ENCODE assay signal across 37 cellular contexts in genomic region chr7:25469669-25470068, GRCh38.
"Had no signal": no experiment of that assay in that cellular context is flagged by ENCODE, and none has a peak within 500 bp of the region (broad histone marks: within the 10 kb centered on the region; RNA-seq: fewer than 3 reads in every experiment).

No MANE protein-coding gene starts in this region.

- DNase-seq: activated B cell treated with CpG ODN at 0.5 μM for 24 hours; activated CD4-positive, alpha-beta memory T cell treated with anti-CD3 and anti-CD28 coated beads for 36 hours; activated CD4-positive, alpha-beta T cell treated with anti-CD3 and anti-CD28 coated beads for 4 hours; activated CD4-positive, alpha-beta T cell treated with anti-CD3 and anti-CD28 coated beads, Interleukin-2, amount 10 ng/mL, durations not matched to agents 24 days and 14 days; activated CD4-positive, alpha-beta T cell treated with anti-CD3 and anti-CD28 coated beads, Interleukin-2, amount 50 U/mL, for 1 hour; activated CD4-positive, alpha-beta T cell treated with anti-CD3 and anti-CD28 coated beads, Interleukin-2, amount 50 U/mL, for 4 hours; activated CD4-positive, CD25-positive, alpha-beta regulatory T cell treated with anti-CD3 and anti-CD28 coated beads, Interleukin-2, amount 50 U/mL, for 72 hours; activated CD8-positive, alpha-beta memory T cell treated with anti-CD3 and anti-CD28 coated beads, Interleukin-2, amount 50 U/mL, for 4 hours; activated CD8-positive, alpha-beta T cell treated with anti-CD3 and anti-CD28 coated beads for 36 hours; activated effector memory CD4-positive, alpha-beta T cell treated with anti-CD3 and anti-CD28 coated beads, Interleukin-2, amount 50 U/mL, for 16 hours; activated gamma-delta T cell treated with Interleukin-2 at 50 U/mL for 16 hours; activated naive CD4-positive, alpha-beta T cell; activated naive CD4-positive, alpha-beta T cell treated with anti-CD3 and anti-CD28 coated beads for 36 hours; activated naive CD4-positive, alpha-beta T cell treated with anti-CD3 and anti-CD28 coated beads, Interleukin-2, amount 50 U/mL, for 16 hours; activated naive CD8-positive, alpha-beta T cell treated with anti-CD3 and anti-CD28 coated beads for 36 hours; activated T-cell treated with anti-CD3 and anti-CD28 coated beads for 4 hours; activated T-cell treated with anti-CD3 and anti-CD28 coated beads, Interleukin-2, amount 50 U/mL, for 1 hour; activated T-cell treated with anti-CD3 and anti-CD28 coated beads, Interleukin-2, amount 50 U/mL, for 4 hours; activated T-cell treated with anti-CD3 and anti-CD28 coated beads, Interleukin-2, amount 50 U/mL, for 72 hours; adrenal gland; amniotic stem cell; aorta; body of pancreas; brain microvascular endothelial cell; central memory CD4-positive, alpha-beta T cell; T-helper 2 cell; T-helper 9 cell had no signal

- H3K4me3 Mint-ChIP-seq: activated B cell treated with CpG ODN at 0.5 μM for 24 hours; activated CD4-positive, alpha-beta memory T cell treated with anti-CD3 and anti-CD28 coated beads for 36 hours; activated CD4-positive, alpha-beta T cell treated with anti-CD3 and anti-CD28 coated beads, Interleukin-2, amount 10 ng/mL, durations not matched to agents 24 days and 14 days; activated CD8-positive, alpha-beta T cell treated with anti-CD3 and anti-CD28 coated beads for 36 hours; activated naive CD4-positive, alpha-beta T cell treated with anti-CD3 and anti-CD28 coated beads for 36 hours; activated naive CD8-positive, alpha-beta T cell treated with anti-CD3 and anti-CD28 coated beads for 36 hours; activated T-cell treated with anti-CD3 and anti-CD28 coated beads, Interleukin-2, amount 50 U/mL, for 4 hours; activated T-cell treated with anti-CD3 and anti-CD28 coated beads, Interleukin-2, amount 50 U/mL, for 72 hours; activated T-helper 1 cell treated with anti-CD3 and anti-CD28 coated beads, Interleukin-12 subunit alpha, Interleukin-12 subunit beta, Interleukin-2, Interleukin-4 antibody, amounts not matched to agents 30 ng/mL and 10 ng/mL and 1 ng/mL, durations not matched to agents 14 hours and 24 hours and 36 hours; activated T-helper 17 cell treated with anti-CD3 and anti-CD28 coated beads, Interleukin-2, amount 50 U/mL, for 72 hours; T-helper 1 cell treated with Interleukin-12 subunit alpha and Interleukin-12 subunit beta and Interleukin-4 antibody, amounts not matched to agents 30 μg/mL and 1 μg/mL, for 36 hours; T-helper 2 cell treated with Interferon-gamma antibody and Interleukin-4, amounts not matched to agents 5 μg/mL and 100 μg/mL, for 36 hours had no signal

- H3K27ac Mint-ChIP-seq: activated B cell treated with CpG ODN at 0.5 μM for 24 hours; activated CD4-positive, alpha-beta memory T cell treated with anti-CD3 and anti-CD28 coated beads for 36 hours; activated CD4-positive, alpha-beta T cell treated with anti-CD3 and anti-CD28 coated beads, Interleukin-2, amount 10 ng/mL, durations not matched to agents 24 days and 14 days; activated CD8-positive, alpha-beta T cell treated with anti-CD3 and anti-CD28 coated beads for 36 hours; activated naive CD4-positive, alpha-beta T cell treated with anti-CD3 and anti-CD28 coated beads for 36 hours; activated naive CD4-positive, alpha-beta T cell treated with anti-CD3 and anti-CD28 coated beads, Interleukin-2, amount 50 U/mL, for 72 hours; activated naive CD8-positive, alpha-beta T cell treated with anti-CD3 and anti-CD28 coated beads for 36 hours; activated T-cell treated with anti-CD3 and anti-CD28 coated beads, Interleukin-2, amount 50 U/mL, for 72 hours; activated T-helper 1 cell treated with anti-CD3 and anti-CD28 coated beads, Interleukin-12 subunit alpha, Interleukin-12 subunit beta, Interleukin-2, Interleukin-4 antibody, amounts not matched to agents 30 ng/mL and 10 ng/mL and 1 ng/mL, durations not matched to agents 14 hours and 24 hours and 36 hours; activated T-helper 17 cell treated with anti-CD3 and anti-CD28 coated beads, Interleukin-2, amount 50 U/mL, for 72 hours; T-helper 1 cell treated with Interleukin-12 subunit alpha and Interleukin-12 subunit beta and Interleukin-4 antibody, amounts not matched to agents 30 μg/mL and 1 μg/mL, for 36 hours; T-helper 2 cell treated with Interferon-gamma antibody and Interleukin-4, amounts not matched to agents 5 μg/mL and 100 μg/mL, for 36 hours had no signal

- FAIRE-seq: astrocyte, colon, TTC549 had no signal

- H3K36me3 ChIP-seq: adrenal gland, brain microvascular endothelial cell, breast epithelium, cardiac muscle cell had no signal

- H3K27ac ChIP-seq: adrenal gland, body of pancreas, brain microvascular endothelial cell, breast epithelium, cardiac muscle cell had no signal

- H3K9me3 Mint-ChIP-seq: activated B cell treated with CpG ODN at 0.5 μM for 24 hours; activated CD4-positive, alpha-beta memory T cell treated with anti-CD3 and anti-CD28 coated beads for 36 hours; activated CD4-positive, alpha-beta T cell treated with anti-CD3 and anti-CD28 coated beads, Interleukin-2, amount 10 ng/mL, durations not matched to agents 24 days and 14 days; activated CD8-positive, alpha-beta T cell treated with anti-CD3 and anti-CD28 coated beads for 36 hours; activated naive CD4-positive, alpha-beta T cell treated with anti-CD3 and anti-CD28 coated beads for 36 hours; activated naive CD4-positive, alpha-beta T cell treated with anti-CD3 and anti-CD28 coated beads, Interleukin-2, amount 50 U/mL, for 72 hours; activated naive CD8-positive, alpha-beta T cell treated with anti-CD3 and anti-CD28 coated beads for 36 hours; activated T-cell treated with anti-CD3 and anti-CD28 coated beads, Interleukin-2, amount 50 U/mL, for 4 hours; activated T-cell treated with anti-CD3 and anti-CD28 coated beads, Interleukin-2, amount 50 U/mL, for 72 hours; activated T-helper 1 cell treated with anti-CD3 and anti-CD28 coated beads, Interleukin-12 subunit alpha, Interleukin-12 subunit beta, Interleukin-2, Interleukin-4 antibody, amounts not matched to agents 30 ng/mL and 10 ng/mL and 1 ng/mL, durations not matched to agents 14 hours and 24 hours and 36 hours; activated T-helper 17 cell treated with anti-CD3 and anti-CD28 coated beads, Interleukin-2, amount 50 U/mL, for 72 hours; T-helper 1 cell treated with Interleukin-12 subunit alpha and Interleukin-12 subunit beta and Interleukin-4 antibody, amounts not matched to agents 30 μg/mL and 1 μg/mL, for 36 hours; T-helper 2 cell treated with Interferon-gamma antibody and Interleukin-4, amounts not matched to agents 5 μg/mL and 100 μg/mL, for 36 hours had no signal

- H3K4me1 Mint-ChIP-seq: activated B cell treated with CpG ODN at 0.5 μM for 24 hours; activated CD4-positive, alpha-beta T cell treated with anti-CD3 and anti-CD28 coated beads, Interleukin-2, amount 10 ng/mL, durations not matched to agents 24 days and 14 days; activated naive CD8-positive, alpha-beta T cell treated with anti-CD3 and anti-CD28 coated beads for 36 hours; activated T-helper 17 cell treated with anti-CD3 and anti-CD28 coated beads, Interleukin-2, amount 50 U/mL, for 72 hours had no signal

- H3K4me3 ChIP-seq: adrenal gland, body of pancreas, breast epithelium, cardiac muscle cell had no signal

- H3K27me3 ChIP-seq: adrenal gland, body of pancreas, brain microvascular endothelial cell, breast epithelium, cardiac muscle cell had no signal

- ATAC-seq: activated CD8-positive, alpha-beta T cell treated with anti-CD3 and anti-CD28 coated beads for 36 hours; activated naive CD4-positive, alpha-beta T cell treated with anti-CD3 and anti-CD28 coated beads, Interleukin-2, amount 50 U/mL, for 72 hours; activated T-cell treated with anti-CD3 and anti-CD28 coated beads, Interleukin-2, amount 50 U/mL, for 4 hours; activated T-cell treated with anti-CD3 and anti-CD28 coated beads, Interleukin-2, amount 50 U/mL, for 72 hours; activated T-helper 17 cell treated with anti-CD3 and anti-CD28 coated beads, Interleukin-2, amount 50 U/mL, for 72 hours; body of pancreas had no signal

- H3K36me3 Mint-ChIP-seq: activated CD4-positive, alpha-beta memory T cell treated with anti-CD3 and anti-CD28 coated beads for 36 hours; activated naive CD4-positive, alpha-beta T cell treated with anti-CD3 and anti-CD28 coated beads, Interleukin-2, amount 50 U/mL, for 72 hours; activated naive CD8-positive, alpha-beta T cell treated with anti-CD3 and anti-CD28 coated beads for 36 hours had no signal

- H3K9me3 ChIP-seq: adrenal gland, body of pancreas, breast epithelium had no signal

- H3K4me1 ChIP-seq: adrenal gland, body of pancreas, breast epithelium had no signal
